In the genomic region with DNA sequence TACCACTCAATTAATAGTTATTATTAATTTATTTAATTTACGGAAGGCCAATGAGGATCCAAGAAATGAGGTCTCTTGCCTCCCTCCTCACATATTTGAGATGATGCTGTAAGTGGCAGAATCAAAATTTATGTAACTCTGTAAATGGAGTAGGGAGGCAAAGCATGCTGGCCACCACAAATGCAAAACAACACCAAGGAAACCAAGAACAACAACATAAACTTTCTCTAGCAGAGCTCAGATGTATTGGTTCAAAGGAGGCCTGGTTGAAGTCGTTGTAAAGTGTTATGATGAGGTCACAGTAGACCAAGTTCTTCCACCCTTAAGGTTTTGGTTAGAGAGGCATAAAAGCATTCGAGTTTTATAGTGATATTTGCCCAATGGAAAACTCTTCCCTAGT, we compare ENCODE assay signal across 33 cellular contexts.
"Had no signal": no experiment of that assay in that cellular context is flagged by ENCODE, and none has a peak within 500 bp of the region (broad histone marks: within the 10 kb centered on the region; RNA-seq: fewer than 3 reads in every experiment).

No MANE protein-coding gene starts in this region.

- FAIRE-seq: small intestine had no signal

- H3K9me3 ChIP-seq: heart left ventricle, left lung, lower lobe of right lung, sigmoid colon, upper lobe of left lung, vagina had no signal

- H3K4me1 ChIP-seq: heart left ventricle, left lung, lower lobe of right lung, upper lobe of left lung had no signal

- H3K27ac ChIP-seq: brain microvascular endothelial cell, foreskin keratinocyte, heart left ventricle, left lung, lower lobe of right lung, sigmoid colon, upper lobe of left lung, vagina, WERI-Rb-1 had no signal

- H3K4me3 ChIP-seq: heart left ventricle, left lung, lower lobe of right lung, sigmoid colon, upper lobe of left lung, vagina had no signal

- ATAC-seq: activated CD4-positive, CD25-positive, alpha-beta regulatory T cell treated with anti-CD3 and anti-CD28 coated beads, Interleukin-2, amount 50 U/mL, for 24 hours; foreskin keratinocyte; heart left ventricle; left lung; lower lobe of right lung; natural killer cell treated with Interleukin-12 subunit alpha and Interleukin-12 subunit beta and Interleukin-15 and Interleukin-18, amount 100 ng/mL, for 72 hours; stimulated activated memory B cell treated with anti-CD40 and anti-IgM and Interleukin-4, amounts not matched to agents 10 μg/mL and 1 μg/mL and 100 μg/mL, for 72 hours; stimulated activated naive CD8-positive, alpha-beta T cell treated with anti-CD3 and anti-CD28 coated beads, Interleukin-15, amount 100 ng/mL, for 72 hours; T-helper 17 cell had no signal

- H3K27me3 ChIP-seq: brain microvascular endothelial cell, foreskin keratinocyte, heart left ventricle, left lung, sigmoid colon, upper lobe of left lung, vagina had no signal

- H3K36me3 ChIP-seq: brain microvascular endothelial cell, heart left ventricle, left lung, lower lobe of right lung, sigmoid colon, upper lobe of left lung, vagina, WERI-Rb-1 had no signal

- DNase-seq: activated CD4-positive, alpha-beta T cell treated with anti-CD3 and anti-CD28 coated beads for 48 hours; activated CD4-positive, alpha-beta T cell treated with anti-CD3 and anti-CD28 coated beads, Interleukin-2, amount 50 U/mL, for 48 hours; activated CD8-positive, alpha-beta memory T cell treated with anti-CD3 and anti-CD28 coated beads for 24 hours; activated effector memory CD4-positive, alpha-beta T cell treated with Interleukin-2 at 50 U/mL for 16 hours; activated naive CD4-positive, alpha-beta T cell treated with Interleukin-2 at 50 U/mL for 16 hours; anterior cingulate cortex; brain microvascular endothelial cell; caudate nucleus; effector memory CD4-positive, alpha-beta T cell; erythroblast; foreskin keratinocyte; heart left ventricle; hypothalamus; immature natural killer cell; left lung; lower lobe of right lung; mesendoderm; posterior cingulate gyrus; retina; sigmoid colon; small intestine; stimulated activated CD4-positive, alpha-beta T cell treated with anti-CD3 and anti-CD28 coated beads, Interleukin-4, amount 100 ng/mL, for 4 hours; stimulated activated CD8-positive, alpha-beta memory T cell treated with anti-CD3 and anti-CD28 coated beads, Interleukin-4, amount 100 ng/mL, for 48 hours; stimulated activated naive CD8-positive, alpha-beta T cell treated with anti-CD3 and anti-CD28 coated beads, Interleukin-15, amount 100 ng/mL, for 72 hours; substantia nigra; T-helper 17 cell; T1000; upper lobe of left lung; WERI-Rb-1 had no signal
